ENCODE assay signal across 8 cellular contexts in the genomic region with DNA sequence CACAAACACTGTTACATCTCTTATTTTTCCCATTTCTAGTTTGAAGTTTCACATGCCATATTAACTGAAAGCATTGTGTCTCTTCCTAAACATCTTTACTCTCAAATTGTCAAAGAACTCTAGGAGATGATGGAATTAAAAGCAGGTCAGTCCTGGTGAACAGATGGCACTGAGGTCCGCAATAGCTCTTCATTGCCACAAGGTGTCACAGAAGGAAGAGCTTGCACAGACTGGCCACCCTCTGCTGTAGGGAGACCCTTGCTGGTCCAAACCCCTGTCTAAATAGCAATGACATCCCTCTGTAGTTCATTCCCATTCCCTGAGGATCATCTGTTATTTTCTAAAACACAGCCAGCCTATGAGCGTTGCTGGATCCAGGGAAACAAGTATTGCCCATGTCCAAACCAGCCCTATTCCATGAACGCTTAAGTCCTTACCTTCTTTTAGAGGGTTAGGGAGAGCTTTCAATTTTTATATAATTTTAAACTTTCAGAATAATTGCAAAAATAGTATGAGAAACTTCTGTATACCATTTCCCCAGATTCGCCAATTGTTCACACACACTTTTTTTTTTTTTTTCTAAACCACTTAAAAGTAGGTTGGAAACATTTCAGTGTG. TPM values are rescaled to one million over a fixed set of nuclear protein-coding genes. Genes with fewer than 3 reads are reported as not detected.
DNase-seq lines count a peak whose midpoint lies in the region; ATAC-seq, FAIRE-seq and TF ChIP-seq lines count a peak whose summit lies in the region.

No MANE protein-coding gene starts in this region.

- in situ Hi-C loops in astrocyte of the cerebellum (cut with HindIII; ENCODE audit: low sequenced_read_pairs): no loop called here

- no peak for FAIRE-seq in A549 (lab: Jason Lieb, UNC)

- no peak overlapping the region for H3K4me2 ChIP-seq in A549

- H3K27ac Mint-ChIP-seq in HFFc6: no peak overlapping the region
- H3K27ac Mint-ChIP-seq in mesothelial cell of epicardium: no peak overlapping the region

- CTCF ChIA-PET in A549 (lab: Yijun Ruan, JAX): interaction anchor here (0.5 to 1.3 kb wide), 5 partner anchors 10 to 128 kb away, joined by 3 to 5 read pairs (median 3); a partner anchor contains a TSS

- peak; percentile 21 to 23 for DNase-seq in A549 (ENCODE audit: low read depth in 1 of 2, low spot score in 1 of 2)
- DNase-seq in GM12864 (ENCODE audit: low read depth): no peak
- DNase-seq in HFFc6: no peak
- DNase-seq in NCI-H1092 treated with DMSO at 0.1 percent for 48 hours (lab: John Stamatoyannopoulos, UW): peak; percentile 13
- DNase-seq in astrocyte of the cerebellum (ENCODE audit: low read depth): no peak
- DNase-seq in mesothelial cell of epicardium (ENCODE audit: low spot score in 2 of 2, unreplicated experiment in 2 of 2): no peak
- DNase-seq in cerebellar nuclear complex (lab: John Stamatoyannopoulos, UW): no peak
- no peak for DNase-seq in HuH-7.5 (ENCODE audit: low spot score)

- TF ChIP-seq CTCF in A549 (IDR thresholded peaks at IDR 0.05) (peak; percentile 9; the same call in 1 of the 3 replicates), GM12864 (IDR thresholded peaks at IDR 0.05; ENCODE audit: low read depth, low read length, missing control alignments) (peak; percentile 68), HFFc6 (IDR thresholded peaks at IDR 0.05) (peak; percentile 75), astrocyte of the cerebellum (IDR thresholded peaks at IDR 0.05; ENCODE audit: low read depth, low read length, missing control alignments) (peak; percentile 73), mesothelial cell of epicardium (IDR thresholded peaks at IDR 0.05; ENCODE audit: unreplicated experiment) (peak; percentile 49)

- H3K4me3 Mint-ChIP-seq in HFFc6 (no peak overlapping the region), mesothelial cell of epicardium (no peak overlapping the region)

- H3K9me3 ChIP-seq in A549: no peaks in the 10 kb centered on the region

- H3K9me3 Mint-ChIP-seq in HFFc6: no peaks in the 10 kb centered on the region
- peaks cover 3% of the 10 kb centered on the region for H3K9me3 Mint-ChIP-seq in mesothelial cell of epicardium

- peaks cover 6% of the 10 kb centered on the region; the same call in 1 of the 2 replicates for H3K4me1 Mint-ChIP-seq in HFFc6 (ENCODE audit: low read depth)
- no peaks in the 10 kb centered on the region for H3K4me1 Mint-ChIP-seq in mesothelial cell of epicardium

- POLR2A ChIA-PET in A549 (lab: Yijun Ruan, JAX): no interaction called here

- H3K36me3 Mint-ChIP-seq in HFFc6 (ENCODE audit: low read depth) (no peaks in the 10 kb centered on the region), mesothelial cell of epicardium (peaks cover 3% of the 10 kb centered on the region)

- H3K4me3 ChIP-seq in A549: no peak overlapping the region
- H3K4me3 ChIP-seq in GM12864 (ENCODE audit: low read depth, low read length): no peak overlapping the region
- H3K4me3 ChIP-seq in astrocyte of the cerebellum (ENCODE audit: low read depth, low read length): no peak overlapping the region

- WGBS in A549 (ENCODE audit: missing lambda C conversion rate): 80% methylated on average over 4 of the region's 4 CpGs

- H3K27ac ChIP-seq in A549: no peak overlapping the region

- TF ChIP-seq EP300 in A549 (IDR thresholded peaks at IDR 0.05): no peak

- TF ChIP-seq POLR2A in A549 (IDR thresholded peaks at IDR 0.05; ENCODE audit: low read length): no peak

- peak; percentile 81 to 87 for ATAC-seq in A549

- H3K27me3 Mint-ChIP-seq in HFFc6 (ENCODE audit: insufficient read depth) (no peaks in the 10 kb centered on the region), mesothelial cell of epicardium (ENCODE audit: low read depth) (no peaks in the 10 kb centered on the region)

- TF ChIP-seq RAD21 in A549 (conservative IDR thresholded peaks at IDR 0.05 in 1 of 2, IDR thresholded peaks at IDR 0.05 in 1 of 2): peak in 1 of 2 experiments; percentile 27; a peak in 1 of 5 replicates

- H3K4me1 ChIP-seq in A549: no peaks in the 10 kb centered on the region

TF ChIP-seq in A549, 52 proteins besides CTCF, POLR2A, EP300 and RAD21:
- TF ChIP-seq ESRRA (IDR thresholded peaks at IDR 0.05; ENCODE audit: borderline replicate concordance, low read length): no peak
- TF ChIP-seq, protein P1, sequence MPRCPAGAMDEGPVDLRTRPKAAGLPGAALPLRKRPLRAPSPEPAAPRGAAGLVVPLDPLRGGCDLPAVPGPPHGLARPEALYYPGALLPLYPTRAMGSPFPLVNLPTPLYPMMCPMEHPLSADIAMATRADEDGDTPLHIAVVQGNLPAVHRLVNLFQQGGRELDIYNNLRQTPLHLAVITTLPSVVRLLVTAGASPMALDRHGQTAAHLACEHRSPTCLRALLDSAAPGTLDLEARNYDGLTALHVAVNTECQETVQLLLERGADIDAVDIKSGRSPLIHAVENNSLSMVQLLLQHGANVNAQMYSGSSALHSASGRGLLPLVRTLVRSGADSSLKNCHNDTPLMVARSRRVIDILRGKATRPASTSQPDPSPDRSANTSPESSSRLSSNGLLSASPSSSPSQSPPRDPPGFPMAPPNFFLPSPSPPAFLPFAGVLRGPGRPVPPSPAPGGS (IDR thresholded peaks at IDR 0.05): no peak
- no peak for TF ChIP-seq RARB (CRISPR knock-in tag; IDR thresholded peaks at IDR 0.05)
- no peak for TF ChIP-seq EHMT2 (IDR thresholded peaks at IDR 0.05; ENCODE audit: low read depth)

RNA-seq across cellular contexts. Expression of a gene that starts 10.1 kb away (rescaled TPM):
- 129 and 183 TPM in 2 replicates for polyA plus RNA-seq in A549 (2011; rRNA removed)
- 52.9 and 53.3 TPM in 2 replicates for polyA plus RNA-seq in A549 (2012; cell fraction: cytosol; rRNA removed)
- 40.4 and 49.8 TPM in 2 replicates for polyA plus RNA-seq in A549 (2012; cell fraction: nucleus; rRNA removed)
- 103 to 105 TPM (median 103 TPM) in 3 replicates for polyA plus RNA-seq in A549 (2017; fragmentation: RNase III; extraction: RNeasy Plus Mini Kit Qiagen cat#74134 plus additional on column Dnase treatment)
- 65.2 and 77.5 TPM in 2 replicates for polyA minus RNA-seq in A549 (2011; rRNA and poly(A)+ RNA removed)
- total RNA-seq in HFFc6 (2021; fragmentation: NEBNext Ultra II Directional; extraction: Animal tissue kit (Norgen Biotek cat#: 25700)): 100 to 1,000 TPM in 4 of 6 experiments, 10 to 100 TPM in 2; 85.8 to 108 (median 103) TPM
- total RNA-seq in mesothelial cell of epicardium: 263 to 276 TPM (median 273 TPM) in 3 replicates

Comparison
In these comparisons a context has a peak if more than half of its experiments do, and no peak if none do; other contexts are left out.
1. DNase-seq: peak in A549 (2 of 2) and NCI-H1092 treated with DMSO at 0.1 percent for 48 hours (single experiment); none in GM12864 (single experiment), HFFc6 (single experiment), astrocyte of the cerebellum (single experiment), mesothelial cell of epicardium (0 of 2), cerebellar nuclear complex (0 of 2) and HuH-7.5 (single experiment).
2. CTCF ChIP-seq: peak in every context shown above with its lines; median percentile 75 in HFFc6; 73 in astrocyte of the cerebellum; 68 in GM12864; 49 in mesothelial cell of epicardium; 9 in A549.